8 cellular contexts compared by ENCODE assay signal in the genomic region with DNA sequence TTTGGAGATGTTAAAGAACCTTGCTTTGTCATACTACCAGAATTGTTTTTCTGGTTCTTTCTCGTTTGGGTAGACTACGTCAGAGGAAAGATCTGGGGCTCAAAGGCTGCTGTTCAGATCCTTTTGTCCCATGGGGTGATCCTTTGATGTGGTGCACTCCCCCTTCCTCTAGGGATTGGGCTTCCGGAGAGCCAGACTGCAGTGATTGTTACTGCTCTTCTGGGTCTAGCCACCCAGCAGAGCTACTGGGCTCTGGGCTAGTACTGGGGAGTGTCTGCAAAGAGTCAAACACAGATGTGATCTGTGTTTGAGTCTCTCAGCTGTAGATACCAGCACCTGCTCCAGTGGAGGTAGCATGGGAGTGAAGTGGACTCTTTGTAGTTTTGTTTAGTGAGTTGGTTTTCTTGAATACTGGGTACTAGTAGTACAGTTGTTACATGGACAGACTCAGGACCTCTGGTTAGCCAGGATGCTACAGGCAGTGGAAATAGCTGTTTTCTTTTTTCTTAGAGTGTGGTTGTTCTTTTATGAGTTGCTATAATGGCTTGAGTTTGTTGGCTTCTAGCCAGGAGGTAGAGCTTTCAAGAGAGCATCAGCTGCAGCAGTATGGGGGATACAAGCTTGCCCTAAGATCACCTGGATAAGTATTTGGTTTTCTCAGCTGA. TPM values are rescaled to one million over a fixed set of nuclear protein-coding genes. Genes with fewer than 3 reads are reported as not detected.
DNase-seq lines count a peak whose midpoint lies in the region; ATAC-seq and TF ChIP-seq lines count a peak whose summit lies in the region.

No MANE protein-coding gene starts in this region.

- H3K9me3 Mint-ChIP-seq in activated CD8-positive, alpha-beta T cell treated with anti-CD3 and anti-CD28 coated beads, Interleukin-2, amount 10 ng/mL, durations not matched to agents 7 days and 5 days (ENCODE audit: insufficient read depth): no peaks in the 10 kb centered on the region

- H3K4me1 ChIP-seq in BE2C: peaks cover 9% of the 10 kb centered on the region

- H3K9me3 ChIP-seq in BE2C: no peaks in the 10 kb centered on the region

- H3K27me3 ChIP-seq in BE2C: no peaks in the 10 kb centered on the region

- ATAC-seq in HG03442 (IDR thresholded peaks at IDR 0.05; ENCODE audit: unreplicated experiment) (peak; percentile 48), HG03457 (IDR thresholded peaks at IDR 0.05; ENCODE audit: unreplicated experiment) (no peak), HG03175 (IDR thresholded peaks at IDR 0.05; ENCODE audit: unreplicated experiment) (no peak)
- ATAC-seq in activated CD8-positive, alpha-beta T cell treated with anti-CD3 and anti-CD28 coated beads, Interleukin-2, amount 10 ng/mL, durations not matched to agents 7 days and 5 days: peak; percentile 59

- H3K27me3 Mint-ChIP-seq in activated CD8-positive, alpha-beta T cell treated with anti-CD3 and anti-CD28 coated beads, Interleukin-2, amount 10 ng/mL, durations not matched to agents 7 days and 5 days (ENCODE audit: low read depth): no peaks in the 10 kb centered on the region

- H3K27ac Mint-ChIP-seq in activated CD8-positive, alpha-beta T cell treated with anti-CD3 and anti-CD28 coated beads, Interleukin-2, amount 10 ng/mL, durations not matched to agents 7 days and 5 days: peak overlapping the region; percentile 35

- H3K36me3 ChIP-seq in BE2C: no peaks in the 10 kb centered on the region

- POLR2A ChIA-PET in activated CD8-positive, alpha-beta T cell treated with anti-CD3 and anti-CD28 coated beads, Interleukin-2, amount 10 ng/mL, durations not matched to agents 7 days and 5 days (lab: Charles Lee): interaction anchor here (0.6 to 1.3 kb wide), 4 partner anchors 11 to 67 kb away, joined by 3 to 12 read pairs (median 4); partner anchors contain the start of gene EPSTI1

- peak overlapping the region; percentile 6 for H3K4me3 Mint-ChIP-seq in activated CD8-positive, alpha-beta T cell treated with anti-CD3 and anti-CD28 coated beads, Interleukin-2, amount 10 ng/mL, durations not matched to agents 7 days and 5 days

- H3K4me1 Mint-ChIP-seq in activated CD8-positive, alpha-beta T cell treated with anti-CD3 and anti-CD28 coated beads, Interleukin-2, amount 10 ng/mL, durations not matched to agents 7 days and 5 days (ENCODE audit: low read depth): peaks cover 39% of the 10 kb centered on the region

- no peak overlapping the region for H3K4me3 ChIP-seq in BE2C (ENCODE audit: low read depth, low read length)

- CTCF ChIA-PET in activated CD8-positive, alpha-beta T cell treated with anti-CD3 and anti-CD28 coated beads, Interleukin-2, amount 10 ng/mL, durations not matched to agents 7 days and 5 days (lab: Charles Lee): interaction anchor here (0.7 to 2.1 kb wide), 4 partner anchors 19 to 85 kb away, joined by 3 to 8 read pairs (median 4); no protein-coding TSS in a partner anchor

- TF ChIP-seq CTCF in BE2C (IDR thresholded peaks at IDR 0.05; ENCODE audit: low read depth, low read length): no peak

- DNase-seq in EH (ENCODE audit: low read depth): peak; percentile 41
- peak; percentile 35 for DNase-seq in activated CD8-positive, alpha-beta T cell treated with anti-CD3 and anti-CD28 coated beads, Interleukin-2, amount 10 ng/mL, durations not matched to agents 7 days and 5 days
- peak; percentile 63 for DNase-seq in iris pigment epithelial cell (ENCODE audit: low read depth)
- no peak for DNase-seq in BE2C
- no peak for DNase-seq in SW 1271 (lab: John Stamatoyannopoulos, UW)

- H3K36me3 Mint-ChIP-seq in activated CD8-positive, alpha-beta T cell treated with anti-CD3 and anti-CD28 coated beads, Interleukin-2, amount 10 ng/mL, durations not matched to agents 7 days and 5 days (ENCODE audit: low read depth): peaks cover 24% of the 10 kb centered on the region

RNA-seq across cellular contexts. Expression of gene DNAJC15, which starts 34.4 kb away (rescaled TPM):
- total RNA-seq in activated CD8-positive, alpha-beta T cell treated with anti-CD3 and anti-CD28 coated beads, Interleukin-2, amount 10 ng/mL, durations not matched to agents 7 days and 5 days: 10 to 100 TPM; 12.3 to 14.2 TPM
- 0.15 TPM for polyA plus RNA-seq in BE2C (2012; ENCODE audit: insufficient read depth, insufficient read length, low read depth)

Comparison
In these comparisons a context has a peak if more than half of its experiments do, and no peak if none do; other contexts are left out.
1. DNase-seq: peak in EH (single experiment), activated CD8-positive, alpha-beta T cell treated with anti-CD3 and anti-CD28 coated beads, Interleukin-2, amount 10 ng/mL, durations not matched to agents 7 days and 5 days (single experiment) and iris pigment epithelial cell (single experiment); none in BE2C (single experiment) and SW 1271 (0 of 2).
2. ATAC-seq: peak in HG03442 (single experiment) and activated CD8-positive, alpha-beta T cell treated with anti-CD3 and anti-CD28 coated beads, Interleukin-2, amount 10 ng/mL, durations not matched to agents 7 days and 5 days (single experiment); none in HG03457 (single experiment) and HG03175 (single experiment).